Comparison of ENCODE assay signal across 19 cellular contexts in genomic region chr1:42891471-42891870, GRCh38.
"Had no signal": no experiment of that assay in that cellular context is flagged by ENCODE, and none has a peak within 500 bp of the region (broad histone marks: within the 10 kb centered on the region; RNA-seq: fewer than 3 reads in every experiment).

No MANE protein-coding gene starts in this region.

- H3K36me3 ChIP-seq: gastrocnemius medialis, right atrium auricular region had no signal

- H3K27me3 Mint-ChIP-seq: progenitor cell of endocrine pancreas had no signal

- DNase-seq: activated B cell treated with CpG ODN at 0.5 μM for 24 hours; activated CD4-positive, alpha-beta T cell treated with anti-CD3 and anti-CD28 coated beads for 48 hours; activated CD8-positive, alpha-beta T cell treated with anti-CD3 and anti-CD28 coated beads for 36 hours; activated effector memory CD4-positive, alpha-beta T cell treated with Interleukin-2 at 50 U/mL for 16 hours; activated naive CD4-positive, alpha-beta T cell treated with anti-CD3 and anti-CD28 coated beads, Interleukin-2, amount 50 U/mL, for 16 hours; activated T-cell treated with anti-CD3 and anti-CD28 coated beads, Interleukin-2, amount 50 U/mL, for 4 hours; dermis blood vessel endothelial cell; erythroblast; gastrocnemius medialis; mesenchymal stem cell; stimulated activated CD4-positive, alpha-beta T cell treated with anti-CD3 and anti-CD28 coated beads, Interleukin-15, amount 100 ng/mL, for 24 hours; stimulated activated CD4-positive, alpha-beta T cell treated with anti-CD3 and anti-CD28 coated beads, Interleukin-4, amount 100 ng/mL, for 1 hour; stimulated activated naive B cell treated with anti-CD40 and anti-IgM and Interleukin-4, amounts not matched to agents 10 μg/mL and 1 μg/mL and 100 μg/mL, for 72 hours; trophoblast cell had no signal

- H3K27ac ChIP-seq: gastrocnemius medialis, right atrium auricular region, skin epidermis had no signal

- H3K36me3 Mint-ChIP-seq: natural killer cell treated with Interleukin-12 subunit alpha and Interleukin-12 subunit beta and Interleukin-15 and Interleukin-18, amount 100 ng/mL, for 72 hours; stimulated activated naive B cell treated with anti-CD40 and anti-IgM and Interleukin-4, amounts not matched to agents 10 μg/mL and 1 μg/mL and 100 μg/mL, for 72 hours had no signal

- ATAC-seq: activated CD8-positive, alpha-beta T cell treated with anti-CD3 and anti-CD28 coated beads for 36 hours; activated T-cell treated with anti-CD3 and anti-CD28 coated beads, Interleukin-2, amount 50 U/mL, for 4 hours; gastrocnemius medialis; left lobe of liver; natural killer cell treated with Interleukin-12 subunit alpha and Interleukin-12 subunit beta and Interleukin-15 and Interleukin-18, amount 100 ng/mL, for 72 hours; stimulated activated naive B cell treated with anti-CD40 and anti-IgM and Interleukin-4, amounts not matched to agents 10 μg/mL and 1 μg/mL and 100 μg/mL, for 72 hours had no signal

- H3K4me3 Mint-ChIP-seq: activated B cell treated with CpG ODN at 0.5 μM for 24 hours; activated CD8-positive, alpha-beta T cell treated with anti-CD3 and anti-CD28 coated beads for 36 hours; activated T-cell treated with anti-CD3 and anti-CD28 coated beads, Interleukin-2, amount 50 U/mL, for 4 hours; natural killer cell treated with Interleukin-12 subunit alpha and Interleukin-12 subunit beta and Interleukin-15 and Interleukin-18, amount 100 ng/mL, for 72 hours; stimulated activated naive B cell treated with anti-CD40 and anti-IgM and Interleukin-4, amounts not matched to agents 10 μg/mL and 1 μg/mL and 100 μg/mL, for 72 hours had no signal

- H3K9me3 Mint-ChIP-seq: activated B cell treated with CpG ODN at 0.5 μM for 24 hours; activated CD8-positive, alpha-beta T cell treated with anti-CD3 and anti-CD28 coated beads for 36 hours; natural killer cell treated with Interleukin-12 subunit alpha and Interleukin-12 subunit beta and Interleukin-15 and Interleukin-18, amount 100 ng/mL, for 72 hours had no signal

- H3K4me3 ChIP-seq: gastrocnemius medialis, right atrium auricular region, skin epidermis had no signal

- H3K9me3 ChIP-seq: gastrocnemius medialis, right atrium auricular region had no signal

- H3K4me1 ChIP-seq: gastrocnemius medialis, right atrium auricular region had no signal

- H3K27me3 ChIP-seq: gastrocnemius medialis, right atrium auricular region had no signal

- H3K27ac Mint-ChIP-seq: activated B cell treated with CpG ODN at 0.5 μM for 24 hours; activated CD8-positive, alpha-beta T cell treated with anti-CD3 and anti-CD28 coated beads for 36 hours; natural killer cell treated with Interleukin-12 subunit alpha and Interleukin-12 subunit beta and Interleukin-15 and Interleukin-18, amount 100 ng/mL, for 72 hours; progenitor cell of endocrine pancreas; stimulated activated naive B cell treated with anti-CD40 and anti-IgM and Interleukin-4, amounts not matched to agents 10 μg/mL and 1 μg/mL and 100 μg/mL, for 72 hours had no signal

- H3K4me1 Mint-ChIP-seq: activated B cell treated with CpG ODN at 0.5 μM for 24 hours; stimulated activated naive B cell treated with anti-CD40 and anti-IgM and Interleukin-4, amounts not matched to agents 10 μg/mL and 1 μg/mL and 100 μg/mL, for 72 hours had no signal
